ENCODE assay signal across 9 cellular contexts in genomic region chr12:28606967-28607557, GRCh38.
"Had no signal": no experiment of that assay in that cellular context is flagged by ENCODE, and none has a peak within 500 bp of the region (broad histone marks: within the 10 kb centered on the region; RNA-seq: fewer than 3 reads in every experiment).

No MANE protein-coding gene starts in this region.

- DNase-seq: GM23248, GOT3, H7, H9, HCEC 1CT, HFFc6 had no signal

- H3K4me3 Mint-ChIP-seq: GM23338, H9, HFFc6 had no signal

- H3K4me3 ChIP-seq: GM23248, GM23338, HAP-1 had no signal

- H3K27ac Mint-ChIP-seq: GM23338, H9, HFFc6 had no signal

- ATAC-seq: GM23338, HCT116 had no signal

- H3K9ac ChIP-seq: GM23248 had no signal

- H3K36me3 ChIP-seq: HAP-1 had no signal

- H3K27ac ChIP-seq: GM23248 had no signal
